In genomic region chr9:90552317-90552716, GRCh38 we compare ENCODE assay signal across 14 cellular contexts.
A peak's percentile ranks its signal among the peaks of the same experiment; 100 is the strongest.
DNase-seq lines count a peak whose midpoint lies in the region; ATAC-seq and TF ChIP-seq lines count a peak whose summit lies in the region.
"Had no signal": no experiment of that assay in that cellular context is flagged by ENCODE, and none has a peak within 500 bp of the region (broad histone marks: within the 10 kb centered on the region; RNA-seq: fewer than 3 reads in every experiment).

No MANE protein-coding gene starts in this region.

- ATAC-seq in GM19035 (IDR thresholded peaks at IDR 0.05; ENCODE audit: unreplicated experiment) (peak; percentile 90), GM21619 (IDR thresholded peaks at IDR 0.05; ENCODE audit: unreplicated experiment) (peak; percentile 84), HG03095 (IDR thresholded peaks at IDR 0.05; ENCODE audit: unreplicated experiment) (peak; percentile 89)
- ATAC-seq in stimulated activated naive CD8-positive, alpha-beta T cell treated with anti-CD3 and anti-CD28 coated beads, Interleukin-15, amount 100 ng/mL, for 72 hours = no peak

- no peaks in the 10 kb centered on the region for H3K27me3 ChIP-seq in transverse colon
- no peaks in the 10 kb centered on the region for H3K27me3 ChIP-seq in esophagus muscularis mucosa
- H3K27me3 ChIP-seq: dorsolateral prefrontal cortex, ovary, spleen, testis had no signal

- no peak overlapping the region for H3K27ac Mint-ChIP-seq in stimulated activated naive CD8-positive, alpha-beta T cell treated with anti-CD3 and anti-CD28 coated beads, Interleukin-15, amount 100 ng/mL, for 72 hours
- H3K27ac Mint-ChIP-seq: activated CD4-positive, alpha-beta memory T cell treated with anti-CD3 and anti-CD28 coated beads for 36 hours had no signal

- TF ChIP-seq EP300 in transverse colon (IDR thresholded peaks at IDR 0.05; ENCODE audit: low read depth) = no peak
- TF ChIP-seq EP300 in esophagus muscularis mucosa (IDR thresholded peaks at IDR 0.05) = no peak

- H3K27ac ChIP-seq in transverse colon = no peak overlapping the region
- H3K27ac ChIP-seq in esophagus muscularis mucosa (replicated peaks in 1 of 4) = no peak overlapping the region
- H3K27ac ChIP-seq: dorsolateral prefrontal cortex, ovary, spleen, testis had no signal

- TF ChIP-seq POLR2A in transverse colon (IDR thresholded peaks at IDR 0.05) = no peak
- TF ChIP-seq POLR2A in esophagus muscularis mucosa (IDR thresholded peaks at IDR 0.05; ENCODE audit: low read depth) = no peak

- no peaks in the 10 kb centered on the region for H3K9me3 Mint-ChIP-seq in stimulated activated naive CD8-positive, alpha-beta T cell treated with anti-CD3 and anti-CD28 coated beads, Interleukin-15, amount 100 ng/mL, for 72 hours

- no peaks in the 10 kb centered on the region for H3K4me1 Mint-ChIP-seq in stimulated activated naive CD8-positive, alpha-beta T cell treated with anti-CD3 and anti-CD28 coated beads, Interleukin-15, amount 100 ng/mL, for 72 hours

- H3K4me1 ChIP-seq in transverse colon = no peaks in the 10 kb centered on the region
- peaks cover 0 to 16% (median 15%) of the 10 kb centered on the region in 4 donors for H3K4me1 ChIP-seq in esophagus muscularis mucosa
- H3K4me1 ChIP-seq: spleen, testis had no signal

- H3K9me3 ChIP-seq in transverse colon = no peaks in the 10 kb centered on the region
- H3K9me3 ChIP-seq in esophagus muscularis mucosa = peaks cover 0 to 13% (median 5%) of the 10 kb centered on the region in 4 donors
- H3K9me3 ChIP-seq: ovary, testis had no signal

- H3K36me3 ChIP-seq in transverse colon (no peaks in the 10 kb centered on the region), esophagus muscularis mucosa (no peaks in the 10 kb centered on the region)
- H3K36me3 ChIP-seq: ovary, spleen had no signal

- H3K27me3 Mint-ChIP-seq in stimulated activated naive CD8-positive, alpha-beta T cell treated with anti-CD3 and anti-CD28 coated beads, Interleukin-15, amount 100 ng/mL, for 72 hours = peaks cover 16% of the 10 kb centered on the region
- H3K27me3 Mint-ChIP-seq: activated CD4-positive, alpha-beta memory T cell treated with anti-CD3 and anti-CD28 coated beads for 36 hours had no signal

- no peak for TF ChIP-seq CTCF in transverse colon (IDR thresholded peaks at IDR 0.05)
- TF ChIP-seq CTCF in esophagus muscularis mucosa (IDR thresholded peaks at IDR 0.05) = no peak

- WGBS in transverse colon (ENCODE audit: low coverage in 1 of 2), 2 donors = 60 to 86% methylated on average over 1 of the region's 1 CpG
- 80% methylated on average over 1 of the region's 1 CpG for WGBS in esophagus muscularis mucosa

- no peak overlapping the region for H3K4me3 ChIP-seq in transverse colon
- H3K4me3 ChIP-seq in esophagus muscularis mucosa = no peak overlapping the region
- H3K4me3 ChIP-seq: dorsolateral prefrontal cortex, ovary, spleen, testis had no signal

- peak; percentile 24 for DNase-seq in transverse colon
- no peak for DNase-seq in stimulated activated naive CD8-positive, alpha-beta T cell treated with anti-CD3 and anti-CD28 coated beads, Interleukin-15, amount 100 ng/mL, for 72 hours
- DNase-seq in ureter (ENCODE audit: low spot score) = no peak
- DNase-seq in esophagus muscularis mucosa (ENCODE audit: extremely low spot score) = no peak
- DNase-seq: activated CD4-positive, alpha-beta memory T cell treated with anti-CD3 and anti-CD28 coated beads for 36 hours; dorsolateral prefrontal cortex; NCI-H1436 treated with DMSO at 0.1 percent for 48 hours; ovary; spleen; T1000; testis had no signal

- in situ Hi-C loops in transverse colon (cut with MboI; ENCODE audit: low pct_ligation_motif_present in 1 of 4, low pct_unique_long_range_greater_than_20kb in 1 of 4, low sequenced_read_pairs in 3 of 4) = no loop called here

- H3K4me3 Mint-ChIP-seq in stimulated activated naive CD8-positive, alpha-beta T cell treated with anti-CD3 and anti-CD28 coated beads, Interleukin-15, amount 100 ng/mL, for 72 hours = no peak overlapping the region
- H3K4me3 Mint-ChIP-seq: activated CD4-positive, alpha-beta memory T cell treated with anti-CD3 and anti-CD28 coated beads for 36 hours had no signal

- intact Hi-C loops in transverse colon (cut with DNase I; ENCODE audit: low total_unique reads) (no loop called here), esophagus muscularis mucosa (cut with DNase I) (no loop called here)
